ENCODE assay signal across 8 cellular contexts in the genomic region with DNA sequence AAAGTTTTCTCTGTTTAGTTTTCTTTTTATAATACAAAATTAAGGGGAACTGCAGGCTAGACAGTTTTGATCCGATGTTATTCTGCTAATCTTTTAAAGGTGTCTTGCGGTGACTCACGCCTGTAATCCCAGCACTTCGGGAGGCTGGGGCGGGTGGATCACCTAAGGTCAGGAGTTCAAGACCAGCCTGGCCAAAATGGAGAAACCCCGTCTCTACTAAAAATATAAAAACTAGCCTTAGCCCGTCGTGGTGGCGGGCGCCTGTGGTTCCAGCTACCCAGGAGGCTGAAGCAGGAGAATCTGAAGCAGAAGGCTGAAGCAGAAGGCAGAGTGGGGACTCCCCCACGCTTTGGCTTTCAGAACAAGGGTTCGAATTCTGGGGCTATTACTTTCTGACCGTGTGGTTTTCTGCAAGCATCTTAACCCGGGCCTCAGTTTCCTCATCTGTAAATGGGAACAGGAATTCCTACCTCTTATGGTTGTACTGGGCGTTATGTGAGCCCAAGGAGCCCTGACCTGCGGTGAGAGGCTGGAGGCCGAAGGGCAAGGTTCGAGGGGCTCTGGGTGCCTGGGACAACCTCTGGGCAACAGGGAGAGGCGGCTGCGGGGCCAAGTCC. TPM values are rescaled to one million over a fixed set of nuclear protein-coding genes. Genes with fewer than 3 reads are reported as not detected.
DNase-seq lines count a peak whose midpoint lies in the region; ATAC-seq, FAIRE-seq and TF ChIP-seq lines count a peak whose summit lies in the region.

No MANE protein-coding gene starts in this region.

- TF ChIP-seq CTCF in HEK293 (tag by site-specific recombination; IDR thresholded peaks at IDR 0.05) (no peak), hepatocyte (IDR thresholded peaks at IDR 0.05; ENCODE audit: poor library complexity) (no peak)

- no peaks in the 10 kb centered on the region for H4K20me1 ChIP-seq in hepatocyte (ENCODE audit: insufficient read depth, poor library complexity, severe bottlenecking)

- H3K9me3 Mint-ChIP-seq in activated CD4-positive, alpha-beta memory T cell treated with anti-CD3 and anti-CD28 coated beads for 36 hours: peaks cover 16% of the 10 kb centered on the region

- H3K4me3 ChIP-seq in HEK293 (ENCODE audit: low read depth, low read length) (peak overlapping the region; percentile 67), hepatocyte (peak overlapping the region; percentile 16), small intestine (ENCODE audit: low read depth in 1 of 2, low read length in 2 of 2) (peak overlapping the region; percentile 59 to 62)

- H3K9me3 ChIP-seq in HEK293 (ENCODE audit: control insufficient read depth, insufficient read depth, low read depth, low read length): no peaks in the 10 kb centered on the region
- no peaks in the 10 kb centered on the region for H3K9me3 ChIP-seq in hepatocyte (ENCODE audit: low read depth)
- no peaks in the 10 kb centered on the region for H3K9me3 ChIP-seq in small intestine (ENCODE audit: control insufficient read depth, low read depth)

- peak overlapping the region; percentile 99 for H3K4me3 Mint-ChIP-seq in activated CD4-positive, alpha-beta memory T cell treated with anti-CD3 and anti-CD28 coated beads for 36 hours

- CTCF ChIA-PET in HEK293 (lab: Yijun Ruan, JAX): interaction anchor here (1.3 kb wide), 1 partner anchor 11 kb away, joined by 5 read pairs; no protein-coding TSS in a partner anchor
- CTCF ChIA-PET in activated CD4-positive, alpha-beta memory T cell treated with anti-CD3 and anti-CD28 coated beads for 36 hours (lab: Charles Lee): interaction anchor here (0.7 to 4.4 kb wide), 9 partner anchors 12 to 393 kb away, joined by 3 to 30 read pairs (median 5); a partner anchor contains a TSS

- H3K9me2 ChIP-seq in hepatocyte (replicated peaks; ENCODE audit: insufficient read depth): no peaks in the 10 kb centered on the region

- no peaks in the 10 kb centered on the region for H3K27me3 ChIP-seq in hepatocyte
- H3K27me3 ChIP-seq in small intestine (ENCODE audit: control insufficient read depth in 2 of 2, insufficient read depth in 2 of 2, low read length in 2 of 2): no peaks in the 10 kb centered on the region

- POLR2A ChIA-PET in HEK293 (lab: Yijun Ruan, JAX): interaction anchor here (0.5 to 2.7 kb wide), 5 partner anchors 30 to 790 kb away, joined by 3 to 8 read pairs (median 6); a partner anchor contains a TSS
- POLR2A ChIA-PET in activated CD4-positive, alpha-beta memory T cell treated with anti-CD3 and anti-CD28 coated beads for 36 hours (lab: Charles Lee): interaction anchor here (1.1 to 1.5 kb wide), 3 partner anchors 10 to 287 kb away, joined by 3 read pairs; a partner anchor contains a TSS

- no peak for FAIRE-seq in small intestine (lab: Jason Lieb, UNC)

- no peak for ATAC-seq in GM21447 (IDR thresholded peaks at IDR 0.05; ENCODE audit: unreplicated experiment)
- ATAC-seq in HG03469 (IDR thresholded peaks at IDR 0.05; ENCODE audit: unreplicated experiment): no peak

- intact Hi-C loops in activated CD4-positive, alpha-beta memory T cell treated with anti-CD3 and anti-CD28 coated beads for 36 hours (cut with micrococcal nuclease): loop anchor here (2.0 kb wide), 3 partner anchors 86 to 266 kb away; a partner anchor contains a TSS

- 68% methylated on average over 20 of the region's 20 CpGs for WGBS in hepatocyte (ENCODE audit: low lambda C conversion rate, missing lambda C conversion rate)
- WGBS in small intestine, 3 donors: 40 to 50% (median 46%) methylated on average over 19 to 20 of the region's 20 CpGs

- peaks cover 27% of the 10 kb centered on the region for H3K4me1 Mint-ChIP-seq in activated CD4-positive, alpha-beta memory T cell treated with anti-CD3 and anti-CD28 coated beads for 36 hours (ENCODE audit: low read depth)

- peaks cover 19% of the 10 kb centered on the region for H3K36me3 Mint-ChIP-seq in activated CD4-positive, alpha-beta memory T cell treated with anti-CD3 and anti-CD28 coated beads for 36 hours

- H3K36me3 ChIP-seq in HEK293 (ENCODE audit: control insufficient read depth in 2 of 2, insufficient read depth in 1 of 2, low read length in 2 of 2) (peaks cover 0 to 22% of the 10 kb centered on the region in 2 experiments; a peak in 1 of 3 replicates), hepatocyte (replicated peaks; ENCODE audit: insufficient read depth, low read depth) (no peaks in the 10 kb centered on the region), small intestine (ENCODE audit: control insufficient read depth in 2 of 2, insufficient read depth in 2 of 2, low read length in 2 of 2) (no peaks in the 10 kb centered on the region)

- no peaks in the 10 kb centered on the region for H3K79me2 ChIP-seq in hepatocyte

- H3K27me3 Mint-ChIP-seq in activated CD4-positive, alpha-beta memory T cell treated with anti-CD3 and anti-CD28 coated beads for 36 hours: peaks cover 2% of the 10 kb centered on the region

- peak overlapping the region; percentile 73; the same call in 1 of the 2 replicates for H3K27ac ChIP-seq in HEK293 (ENCODE audit: extremely low read depth, low read depth, low read length)
- peak overlapping the region; percentile 86 for H3K27ac ChIP-seq in hepatocyte
- peak overlapping the region; percentile 46 to 94 for H3K27ac ChIP-seq in small intestine (ENCODE audit: low read depth in 1 of 2, low read length in 1 of 2)

- no peak for DNase-seq in activated CD4-positive, alpha-beta memory T cell treated with anti-CD3 and anti-CD28 coated beads for 36 hours
- no peak for DNase-seq in hepatocyte (ENCODE audit: low spot score)
- no peak for DNase-seq in small intestine
- DNase-seq in NCI-H1092 (lab: John Stamatoyannopoulos, UW): no peak
- no peak for DNase-seq in effector CD4-positive, alpha-beta T cell

- H3K4me1 ChIP-seq in HEK293 (ENCODE audit: control insufficient read depth, insufficient read depth, low read length) (peaks cover 6% of the 10 kb centered on the region; the same call in 1 of the 2 replicates), hepatocyte (ENCODE audit: insufficient read depth) (peaks cover 19% of the 10 kb centered on the region), small intestine (ENCODE audit: control insufficient read depth in 2 of 2, insufficient read depth in 1 of 2, low read depth in 1 of 2, low read length in 1 of 2) (peaks cover 0 to 1% of the 10 kb centered on the region in 2 donors)

- H3K27ac Mint-ChIP-seq in activated CD4-positive, alpha-beta memory T cell treated with anti-CD3 and anti-CD28 coated beads for 36 hours: peak overlapping the region; percentile 87

- peak overlapping the region; percentile 77 for H3K4me2 ChIP-seq in hepatocyte

- H2AFZ ChIP-seq in hepatocyte: peak overlapping the region; percentile 51

TF ChIP-seq in HEK293, 187 proteins besides CTCF, POLR2A, EP300 and RAD21:
- TF ChIP-seq ZNF777 (tag by site-specific recombination; IDR thresholded peaks at IDR 0.05; ENCODE audit: borderline replicate concordance) (no peak), ZNF221 (tag by site-specific recombination; IDR thresholded peaks at IDR 0.05; ENCODE audit: borderline replicate concordance) (no peak), ZNF768 (tag by site-specific recombination; IDR thresholded peaks at IDR 0.05) (no peak), SP3 (tag by site-specific recombination; IDR thresholded peaks at IDR 0.05) (no peak), ZNF654 (tag by site-specific recombination; IDR thresholded peaks at IDR 0.05; ENCODE audit: low read depth) (no peak), ZXDB (tag by site-specific recombination; IDR thresholded peaks at IDR 0.05) (no peak), GLIS1 (tag by site-specific recombination; IDR thresholded peaks at IDR 0.05) (no peak), ZNF23 (tag by site-specific recombination; IDR thresholded peaks at IDR 0.05; ENCODE audit: borderline replicate concordance) (no peak), ZSCAN16 (tag by site-specific recombination; IDR thresholded peaks at IDR 0.05) (no peak), ZNF174 (tag by site-specific recombination; IDR thresholded peaks at IDR 0.05) (no peak), ZBTB17 (tag by site-specific recombination; IDR thresholded peaks at IDR 0.05) (no peak)
- TF ChIP-seq, protein P1, sequence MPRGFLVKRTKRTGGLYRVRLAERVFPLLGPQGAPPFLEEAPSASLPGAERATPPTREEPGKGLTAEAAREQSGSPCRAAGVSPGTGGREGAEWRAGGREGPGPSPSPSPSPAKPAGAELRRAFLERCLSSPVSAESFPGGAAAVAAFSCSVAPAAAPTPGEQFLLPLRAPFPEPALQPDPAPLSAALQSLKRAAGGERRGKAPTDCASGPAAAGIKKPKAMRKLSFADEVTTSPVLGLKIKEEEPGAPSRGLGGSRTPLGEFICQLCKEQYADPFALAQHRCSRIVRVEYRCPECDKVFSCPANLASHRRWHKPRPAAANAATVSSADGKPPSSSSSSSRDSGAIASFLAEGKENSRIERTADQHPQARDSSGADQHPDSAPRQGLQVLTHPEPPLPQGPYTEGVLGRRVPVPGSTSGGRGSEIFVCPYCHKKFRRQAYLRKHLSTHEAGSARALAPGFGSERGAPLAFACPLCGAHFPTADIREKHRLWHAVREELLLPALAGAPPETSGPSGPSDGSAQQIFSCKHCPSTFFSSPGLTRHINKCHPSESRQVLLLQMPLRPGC (tag by site-specific recombination; IDR thresholded peaks at IDR 0.05): no peak
- TF ChIP-seq, protein P2, sequence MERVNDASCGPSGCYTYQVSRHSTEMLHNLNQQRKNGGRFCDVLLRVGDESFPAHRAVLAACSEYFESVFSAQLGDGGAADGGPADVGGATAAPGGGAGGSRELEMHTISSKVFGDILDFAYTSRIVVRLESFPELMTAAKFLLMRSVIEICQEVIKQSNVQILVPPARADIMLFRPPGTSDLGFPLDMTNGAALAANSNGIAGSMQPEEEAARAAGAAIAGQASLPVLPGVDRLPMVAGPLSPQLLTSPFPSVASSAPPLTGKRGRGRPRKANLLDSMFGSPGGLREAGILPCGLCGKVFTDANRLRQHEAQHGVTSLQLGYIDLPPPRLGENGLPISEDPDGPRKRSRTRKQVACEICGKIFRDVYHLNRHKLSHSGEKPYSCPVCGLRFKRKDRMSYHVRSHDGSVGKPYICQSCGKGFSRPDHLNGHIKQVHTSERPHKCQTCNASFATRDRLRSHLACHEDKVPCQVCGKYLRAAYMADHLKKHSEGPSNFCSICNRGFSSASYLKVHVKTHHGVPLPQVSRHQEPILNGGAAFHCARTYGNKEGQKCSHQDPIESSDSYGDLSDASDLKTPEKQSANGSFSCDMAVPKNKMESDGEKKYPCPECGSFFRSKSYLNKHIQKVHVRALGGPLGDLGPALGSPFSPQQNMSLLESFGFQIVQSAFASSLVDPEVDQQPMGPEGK (tag by site-specific recombination; IDR thresholded peaks at IDR 0.05): no peak

RNA-seq across cellular contexts. Expression of a gene that starts 1.2 kb away (rescaled TPM):
- total RNA-seq in activated CD4-positive, alpha-beta memory T cell treated with anti-CD3 and anti-CD28 coated beads for 36 hours: 10 to 100 TPM; 30.6 to 31.6 TPM
- 8.9 and 12.3 TPM in 2 replicates for total RNA-seq in hepatocyte
- 15.3 and 19.0 TPM in 2 replicates for polyA plus RNA-seq in hepatocyte
- polyA plus RNA-seq in small intestine: 10 to 100 TPM in 1 of 3 donors, 1 to 10 TPM in 2; 9.6 to 19.3 (median 9.7) TPM

RNA-seq across cellular contexts. Expression of a gene that starts 39.8 kb away (rescaled TPM):
- total RNA-seq in activated CD4-positive, alpha-beta memory T cell treated with anti-CD3 and anti-CD28 coated beads for 36 hours: not detected
- 0.27 TPM in 1 of 2 replicates, not detected in the other for total RNA-seq in hepatocyte
- polyA plus RNA-seq in hepatocyte (0.93 TPM in 1 of 2 replicates, not detected in the other), small intestine (not detected)

Comparison
In these comparisons a context has a peak if more than half of its experiments do, and no peak if none do; other contexts are left out.
1. H3K4me3 ChIP-seq: peak in every context shown above with its lines; median percentile 67 in HEK293; 60 in small intestine; 16 in hepatocyte.